Comparison of ENCODE assay signal across 14 cellular contexts in the genomic region with DNA sequence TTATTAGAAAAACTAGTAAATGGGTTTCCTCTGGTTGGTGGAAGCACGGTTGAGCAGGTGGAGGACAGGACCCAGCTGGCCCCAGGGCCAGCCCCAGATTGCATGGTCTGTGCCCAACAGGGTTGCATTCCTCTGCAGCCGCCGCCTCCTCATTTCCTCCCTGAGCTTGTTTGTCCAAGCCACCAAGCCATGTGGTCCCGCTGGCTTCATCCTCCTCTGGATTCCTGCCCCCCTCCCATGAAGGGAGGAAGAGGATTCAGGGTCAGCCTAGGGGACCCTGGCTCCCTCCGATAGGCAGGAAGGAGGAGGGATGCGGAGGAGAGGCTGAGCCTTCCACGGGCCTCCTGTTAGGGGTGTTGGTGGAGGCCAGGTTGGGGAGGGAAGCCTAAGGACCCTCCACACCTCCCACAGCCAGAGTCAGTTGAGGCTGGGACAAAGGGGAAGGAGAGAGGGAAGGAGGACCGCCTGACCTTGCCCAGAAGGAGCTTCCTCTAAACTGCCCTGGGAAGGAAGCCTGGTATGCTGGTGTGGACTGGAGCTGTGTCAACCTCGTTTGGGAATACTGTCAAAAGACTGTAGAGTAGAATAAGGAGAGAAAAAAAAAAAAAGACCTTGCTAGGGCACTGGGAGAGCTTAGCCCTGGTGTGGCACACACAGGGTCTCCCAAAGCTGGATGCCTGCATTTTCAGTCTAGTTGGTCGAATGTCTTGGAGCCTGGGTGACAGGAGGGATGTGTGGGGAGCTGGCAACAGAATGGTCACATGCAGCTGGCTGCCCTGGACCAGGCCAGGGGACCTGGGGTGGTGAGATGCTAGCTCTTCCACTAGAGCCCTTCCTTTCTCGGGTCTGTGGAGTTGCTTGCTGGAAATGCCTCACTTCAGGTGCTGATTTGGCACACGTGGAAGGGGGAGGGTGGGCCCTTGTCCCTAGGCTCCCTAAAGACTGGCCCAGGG. TPM values are rescaled to one million over a fixed set of nuclear protein-coding genes. Genes with fewer than 3 reads are reported as not detected.
DNase-seq lines count a peak whose midpoint lies in the region; ATAC-seq and TF ChIP-seq lines count a peak whose summit lies in the region.
"Had no signal": no experiment of that assay in that cellular context is flagged by ENCODE, and none has a peak within 500 bp of the region (broad histone marks: within the 10 kb centered on the region; RNA-seq: fewer than 3 reads in every experiment).

No MANE protein-coding gene starts in this region.

- no peak for TF ChIP-seq CTCF in AG10803 (conservative IDR thresholded peaks at IDR 0.05; ENCODE audit: low read length)
- TF ChIP-seq CTCF in heart left ventricle (IDR thresholded peaks at IDR 0.05): no peak
- TF ChIP-seq CTCF in OCI-LY7 (conservative IDR thresholded peaks at IDR 0.05; ENCODE audit: low read length): no peak

- BruUV-seq in OCI-LY7 (replicated peaks; lab: Mats Ljungman, UMichigan): no TSS peak

- no peak overlapping the region for H3K4me3 Mint-ChIP-seq in T-helper 17 cell
- H3K4me3 Mint-ChIP-seq: activated T-cell treated with anti-CD3 and anti-CD28 coated beads, Interleukin-2, amount 50 U/mL, for 4 hours had no signal

- 40 to 53% (median 45%) methylated on average over 12 of the region's 12 CpGs for WGBS in heart left ventricle, 4 donors

- H2AFZ ChIP-seq in OCI-LY7 (ENCODE audit: low read length): no peak overlapping the region
- H2AFZ ChIP-seq: parathyroid adenoma had no signal

- H4K20me1 ChIP-seq in OCI-LY7 (ENCODE audit: insufficient read depth, low read length): no peaks in the 10 kb centered on the region

- ATAC-seq in T-helper 17 cell (no peak), heart left ventricle (peak in 3 of 4 donors; percentile 33 to 52 (median 36)), HG03442 (IDR thresholded peaks at IDR 0.05; ENCODE audit: unreplicated experiment) (no peak)
- ATAC-seq: activated T-cell treated with anti-CD3 and anti-CD28 coated beads, Interleukin-2, amount 50 U/mL, for 4 hours had no signal

- POLR2A ChIA-PET in OCI-LY7 (lab: Charles Lee): no interaction called here

- H3K27ac Mint-ChIP-seq in T-helper 17 cell: peak overlapping the region; percentile 91

- TF ChIP-seq POLR2A in heart left ventricle (IDR thresholded peaks at IDR 0.05): no peak

- intact Hi-C loops in heart left ventricle (cut with DNase I): no loop called here
- intact Hi-C loops in OCI-LY7 (cut with micrococcal nuclease; ENCODE audit: unreplicated experiment): no loop called here

- DNase-seq in AG10803 (ENCODE audit: low read depth) (peak; percentile 30), T-helper 17 cell (no peak), heart left ventricle (peak in 2 of 5 donors; percentile 47 to 59), pons (ENCODE audit: low spot score) (peak; percentile 39), NCI-H146 (lab: John Stamatoyannopoulos, UW) (no peak), NCI-H446 treated with DMSO at 0.1 percent for 48 hours (lab: John Stamatoyannopoulos, UW) (no peak), OCI-LY7 (ENCODE audit: low spot score) (no peak)
- DNase-seq: activated T-cell treated with anti-CD3 and anti-CD28 coated beads, Interleukin-2, amount 50 U/mL, for 4 hours; EL; NCI-H345; transverse colon had no signal

- H3K36me3 ChIP-seq in heart left ventricle (peaks cover 0 to 70% (median 53%) of the 10 kb centered on the region in 9 donors), OCI-LY7 (ENCODE audit: insufficient read depth, low read length) (no peaks in the 10 kb centered on the region)

- no peaks in the 10 kb centered on the region for H3K27me3 Mint-ChIP-seq in T-helper 17 cell

- H3K79me2 ChIP-seq in OCI-LY7 (ENCODE audit: insufficient read depth, low read depth, low read length): no peaks in the 10 kb centered on the region
- H3K79me2 ChIP-seq: parathyroid adenoma had no signal

- peaks cover 3% of the 10 kb centered on the region for H3K36me3 Mint-ChIP-seq in T-helper 17 cell (ENCODE audit: low read depth)

- H3K4me1 ChIP-seq in heart left ventricle (peaks cover 0 to 25% (median 20%) of the 10 kb centered on the region in 12 donors), OCI-LY7 (ENCODE audit: insufficient read depth, low read length, poor library complexity, severe bottlenecking) (no peaks in the 10 kb centered on the region)
- H3K4me1 ChIP-seq: parathyroid adenoma had no signal

- H3K27me3 ChIP-seq in heart left ventricle: no peaks in the 10 kb centered on the region
- H3K27me3 ChIP-seq: cardiac muscle cell, transverse colon had no signal

- no peak overlapping the region for H3K4me3 ChIP-seq in AG10803 (ENCODE audit: low read length)
- no peak overlapping the region for H3K4me3 ChIP-seq in heart left ventricle
- H3K4me3 ChIP-seq in OCI-LY7 (ENCODE audit: low read depth, low read length, poor library complexity, severe bottlenecking): no peak overlapping the region
- H3K4me3 ChIP-seq: cardiac muscle cell, transverse colon had no signal

- no peak overlapping the region for H3K4me2 ChIP-seq in OCI-LY7 (ENCODE audit: low read length)

- no peaks in the 10 kb centered on the region for H3K9me2 ChIP-seq in OCI-LY7 (ENCODE audit: insufficient read depth, low read length)

- CTCF ChIA-PET in OCI-LY7 (lab: Charles Lee; ENCODE audit: unreplicated experiment): no interaction called here

- H3K9me3 ChIP-seq in T-helper 17 cell (ENCODE audit: control insufficient read depth, low read length, poor library complexity, severe bottlenecking): no peaks in the 10 kb centered on the region
- H3K9me3 ChIP-seq in heart left ventricle: no peaks in the 10 kb centered on the region
- no peaks in the 10 kb centered on the region for H3K9me3 ChIP-seq in OCI-LY7 (ENCODE audit: low read length)
- H3K9me3 ChIP-seq: transverse colon had no signal

- H3K4me1 Mint-ChIP-seq in T-helper 17 cell: peaks cover 24% of the 10 kb centered on the region

- H3K27ac ChIP-seq in heart left ventricle: peak overlapping the region in 9 of 12 donors; percentile 5 to 73 (median 50)
- H3K27ac ChIP-seq in OCI-LY7 (ENCODE audit: low read depth, low read length, poor library complexity, severe bottlenecking): no peak overlapping the region
- H3K27ac ChIP-seq: parathyroid adenoma had no signal

RNA-seq across cellular contexts. Expression of a gene that starts 42.4 kb away (rescaled TPM):
- 10 to 100 TPM; 61.4 to 65.5 TPM for total RNA-seq in T-helper 17 cell
- 10 to 100 TPM; 14.7 to 34.3 (median 18.1) TPM for total RNA-seq in heart left ventricle
- polyA plus RNA-seq in heart left ventricle: 1 to 10 TPM; 7.0 TPM
- total RNA-seq in OCI-LY7 (2014; rRNA removed; shearing (Covaris generic)): not detected in 2 replicates
- not detected in 2 replicates for total RNA-seq in OCI-LY7 (2022)

Comparison
In these comparisons a context has a peak if more than half of its experiments do, and no peak if none do; other contexts are left out.
1. DNase-seq: peak in AG10803 (single experiment) and pons (single experiment); none in T-helper 17 cell (0 of 3), NCI-H146 (single experiment), NCI-H446 treated with DMSO at 0.1 percent for 48 hours (single experiment) and OCI-LY7 (single experiment).
2. ATAC-seq: peak in heart left ventricle (3 of 4); none in T-helper 17 cell (single experiment) and HG03442 (single experiment).
3. RNA of a gene that starts 42.4 kb away (total RNA-seq): 61.4 to 65.5 TPM in T-helper 17 cell and 14.7 to 34.3 TPM in heart left ventricle; not detected in OCI-LY7; every median in the first group is over 10 times any median in the second.